18 cellular contexts compared by ENCODE assay signal in genomic region chr17:61048398-61049106, GRCh38.
"Had no signal": no experiment of that assay in that cellular context is flagged by ENCODE, and none has a peak within 500 bp of the region (broad histone marks: within the 10 kb centered on the region; RNA-seq: fewer than 3 reads in every experiment).

No MANE protein-coding gene starts in this region.

- H3K9me3 Mint-ChIP-seq: activated naive CD8-positive, alpha-beta T cell treated with anti-CD3 and anti-CD28 coated beads, Interleukin-2, amount 50 U/mL, for 24 hours; nephron progenitor cell; T-helper 1 cell treated with Interleukin-12 subunit alpha and Interleukin-12 subunit beta and Interleukin-4 antibody, amounts not matched to agents 30 μg/mL and 1 μg/mL, for 36 hours had no signal

- FAIRE-seq: astrocyte, colon, TTC549 had no signal

- H3K27ac Mint-ChIP-seq: activated naive CD8-positive, alpha-beta T cell treated with anti-CD3 and anti-CD28 coated beads, Interleukin-2, amount 50 U/mL, for 24 hours; nephron progenitor cell; T-helper 1 cell treated with Interleukin-12 subunit alpha and Interleukin-12 subunit beta and Interleukin-4 antibody, amounts not matched to agents 30 μg/mL and 1 μg/mL, for 36 hours had no signal

- DNase-seq: activated CD4-positive, alpha-beta T cell treated with anti-CD3 and anti-CD28 coated beads, Interleukin-2, amount 50 U/mL, for 4 hours; activated CD4-positive, CD25-positive, alpha-beta regulatory T cell; activated naive CD8-positive, alpha-beta T cell treated with anti-CD3 and anti-CD28 coated beads, Interleukin-2, amount 50 U/mL, for 24 hours; activated T-cell treated with anti-CD3 and anti-CD28 coated beads, Interleukin-2, amount 50 U/mL, for 48 hours; esophagus squamous epithelium; gastrocnemius medialis; heart right ventricle; mucosa of descending colon; nephron progenitor cell; psoas muscle; stimulated activated CD4-positive, alpha-beta T cell treated with anti-CD3 and anti-CD28 coated beads, Interleukin-2, amount 100 ng/mL, for 24 hours; stimulated activated naive CD4-positive, alpha-beta T cell; upper lobe of left lung had no signal

- H3K27me3 Mint-ChIP-seq: activated naive CD8-positive, alpha-beta T cell treated with anti-CD3 and anti-CD28 coated beads, Interleukin-2, amount 50 U/mL, for 24 hours had no signal

- H3K4me1 Mint-ChIP-seq: activated naive CD8-positive, alpha-beta T cell treated with anti-CD3 and anti-CD28 coated beads, Interleukin-2, amount 50 U/mL, for 24 hours; nephron progenitor cell had no signal

- H3K4me3 Mint-ChIP-seq: activated naive CD8-positive, alpha-beta T cell treated with anti-CD3 and anti-CD28 coated beads, Interleukin-2, amount 50 U/mL, for 24 hours; nephron progenitor cell; T-helper 1 cell treated with Interleukin-12 subunit alpha and Interleukin-12 subunit beta and Interleukin-4 antibody, amounts not matched to agents 30 μg/mL and 1 μg/mL, for 36 hours had no signal

- ATAC-seq: activated naive CD8-positive, alpha-beta T cell treated with anti-CD3 and anti-CD28 coated beads, Interleukin-2, amount 50 U/mL, for 24 hours; gastrocnemius medialis; mucosa of descending colon; psoas muscle; sciatic nerve had no signal
